21 cellular contexts compared by ENCODE assay signal in the genomic region with DNA sequence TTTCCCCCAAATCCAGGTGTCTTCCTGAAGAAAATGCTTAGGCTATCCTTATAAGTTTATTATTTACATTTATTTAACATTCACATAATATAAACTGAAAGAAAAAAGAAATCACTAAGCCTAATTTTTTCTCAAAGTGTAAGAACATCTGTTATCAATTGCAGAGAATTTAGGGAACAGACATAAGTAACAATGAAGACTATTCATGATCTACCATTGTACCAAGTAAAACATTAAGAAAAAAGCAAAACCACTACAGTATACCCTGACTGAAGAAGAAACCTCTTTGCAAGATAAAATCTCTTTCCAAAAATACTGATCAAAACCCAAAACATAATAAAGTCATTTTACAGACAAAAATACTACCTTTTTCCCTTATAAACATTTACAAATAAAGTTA.
"Had no signal": no experiment of that assay in that cellular context is flagged by ENCODE, and none has a peak within 500 bp of the region (broad histone marks: within the 10 kb centered on the region; RNA-seq: fewer than 3 reads in every experiment).

No MANE protein-coding gene starts in this region.

- H3K27ac ChIP-seq: Peyer's patch, SJSA1, WERI-Rb-1 had no signal

- H3K27me3 ChIP-seq: Peyer's patch, SJSA1 had no signal

- H3K27me3 Mint-ChIP-seq: activated CD4-positive, alpha-beta memory T cell treated with anti-CD3 and anti-CD28 coated beads, Interleukin-2, amount 10 ng/mL, durations not matched to agents 7 days and 5 days; activated CD4-positive, alpha-beta T cell treated with anti-CD3 and anti-CD28 coated beads for 36 hours; activated naive CD8-positive, alpha-beta T cell treated with anti-CD3 and anti-CD28 coated beads, Interleukin-2, amount 10 ng/mL, durations not matched to agents 7 days and 5 days had no signal

- H3K9me3 ChIP-seq: Peyer's patch, SJSA1 had no signal

- H3K4me3 ChIP-seq: Peyer's patch, SJSA1 had no signal

- H3K4me1 Mint-ChIP-seq: activated naive CD8-positive, alpha-beta T cell treated with anti-CD3 and anti-CD28 coated beads, Interleukin-2, amount 10 ng/mL, durations not matched to agents 7 days and 5 days had no signal

- H3K27ac Mint-ChIP-seq: activated CD4-positive, alpha-beta memory T cell treated with anti-CD3 and anti-CD28 coated beads, Interleukin-2, amount 10 ng/mL, durations not matched to agents 7 days and 5 days; activated CD4-positive, alpha-beta T cell treated with anti-CD3 and anti-CD28 coated beads for 36 hours; activated naive CD8-positive, alpha-beta T cell treated with anti-CD3 and anti-CD28 coated beads, Interleukin-2, amount 10 ng/mL, durations not matched to agents 7 days and 5 days had no signal

- H3K4me1 ChIP-seq: Peyer's patch, SJSA1 had no signal

- H3K9me3 Mint-ChIP-seq: activated CD4-positive, alpha-beta memory T cell treated with anti-CD3 and anti-CD28 coated beads, Interleukin-2, amount 10 ng/mL, durations not matched to agents 7 days and 5 days; activated naive CD8-positive, alpha-beta T cell treated with anti-CD3 and anti-CD28 coated beads, Interleukin-2, amount 10 ng/mL, durations not matched to agents 7 days and 5 days had no signal

- ATAC-seq: activated CD4-positive, alpha-beta T cell treated with anti-CD3 and anti-CD28 coated beads for 36 hours had no signal

- H3K4me3 Mint-ChIP-seq: activated CD4-positive, alpha-beta memory T cell treated with anti-CD3 and anti-CD28 coated beads, Interleukin-2, amount 10 ng/mL, durations not matched to agents 7 days and 5 days; activated CD4-positive, alpha-beta T cell treated with anti-CD3 and anti-CD28 coated beads for 36 hours; activated naive CD8-positive, alpha-beta T cell treated with anti-CD3 and anti-CD28 coated beads, Interleukin-2, amount 10 ng/mL, durations not matched to agents 7 days and 5 days had no signal

- DNase-seq: activated CD4-positive, alpha-beta memory T cell treated with anti-CD3 and anti-CD28 coated beads, Interleukin-2, amount 10 ng/mL, durations not matched to agents 7 days and 5 days; activated CD4-positive, alpha-beta T cell treated with anti-CD3 and anti-CD28 coated beads for 36 hours; activated CD4-positive, alpha-beta T cell treated with anti-CD3 and anti-CD28 coated beads, Interleukin-2, amount 50 U/mL, for 1 hour; activated naive CD4-positive, alpha-beta T cell treated with anti-CD3 and anti-CD28 coated beads, Interleukin-2, amount 50 U/mL, for 16 hours; activated naive CD8-positive, alpha-beta T cell treated with anti-CD3 and anti-CD28 coated beads, Interleukin-2, amount 10 ng/mL, durations not matched to agents 7 days and 5 days; activated T-cell treated with anti-CD3 and anti-CD28 coated beads for 4 hours; aorta; central memory CD4-positive, alpha-beta T cell; Kasumi-1; KBM-7; NCI-H1048; NCI-H146; NCI-H187 treated with DMSO at 0.1 percent for 48 hours; NCI-H2081 treated with DMSO at 0.1 percent for 48 hours; NCI-H446; NCI-H524; Peyer's patch; SHP77; T-helper 1 cell; WERI-Rb-1 had no signal
